Comparison of ENCODE assay signal across 21 cellular contexts in genomic region chr16:88523381-88524159, GRCh38. TPM values are rescaled to one million over a fixed set of nuclear protein-coding genes. Genes with fewer than 3 reads are reported as not detected.
A peak's percentile ranks its signal among the peaks of the same experiment; 100 is the strongest.
DNase-seq lines count a peak whose midpoint lies in the region; ATAC-seq, FAIRE-seq and TF ChIP-seq lines count a peak whose summit lies in the region.
"Had no signal": no experiment of that assay in that cellular context is flagged by ENCODE, and none has a peak within 500 bp of the region (broad histone marks: within the 10 kb centered on the region; RNA-seq: fewer than 3 reads in every experiment).

No MANE protein-coding gene starts in this region.

- H3K4me1 ChIP-seq in K562 (replicated peaks in 1 of 2; ENCODE audit: control insufficient read depth in 2 of 2, insufficient read depth in 2 of 2, low read length in 2 of 2) (peaks cover 35 to 70% of the 10 kb centered on the region in 2 experiments), HepG2 (ENCODE audit: insufficient read depth, low read length) (peaks cover 19% of the 10 kb centered on the region; the same call in 1 of the 2 replicates), sigmoid colon (peaks cover 0 to 24% (median 13%) of the 10 kb centered on the region in 4 donors)

- H4K20me1 ChIP-seq in K562 (replicated peaks; ENCODE audit: control insufficient read depth, insufficient read depth, low read length) (peaks cover 12% of the 10 kb centered on the region), HepG2 (ENCODE audit: insufficient read depth, low read length) (no peaks in the 10 kb centered on the region)

- BruUV-seq in K562 (replicated peaks; lab: Mats Ljungman, UMichigan): no TSS peak
- no TSS peak for BruUV-seq in HepG2 (replicated peaks; lab: Mats Ljungman, UMichigan)

- no peak for FAIRE-seq in K562 (lab: Jason Lieb, UNC)
- no peak for FAIRE-seq in HepG2 (lab: Jason Lieb, UNC)
- FAIRE-seq: A549 had no signal

- H3K27me3 Mint-ChIP-seq in stimulated activated naive CD8-positive, alpha-beta T cell treated with anti-CD3 and anti-CD28 coated beads, Interleukin-15, amount 100 ng/mL, for 72 hours: no peaks in the 10 kb centered on the region
- H3K27me3 Mint-ChIP-seq: CD8-positive, alpha-beta memory T cell had no signal

- CTCF ChIA-PET in K562 (lab: Yijun Ruan, JAX; ENCODE audit: low intra/inter-chr PET ratio): interaction anchor here (0.6 to 6.2 kb wide), 2 partner anchors 80 to 136 kb away, joined by 3 to 108 read pairs; no protein-coding TSS in a partner anchor
- CTCF ChIA-PET in HepG2 (lab: Yijun Ruan, JAX; ENCODE audit: low intra/inter-chr PET ratio, low total read pairs): no interaction called here

- H3K27ac ChIP-seq in K562 (ENCODE audit: extremely low read depth, low read depth, low read length): no peak overlapping the region
- no peak overlapping the region for H3K27ac ChIP-seq in HepG2 (ENCODE audit: extremely low read length, insufficient read depth, low read length)
- no peak overlapping the region for H3K27ac ChIP-seq in sigmoid colon
- H3K27ac ChIP-seq: A549, SJCRH30 had no signal

- H3K4me3 Mint-ChIP-seq in stimulated activated naive CD8-positive, alpha-beta T cell treated with anti-CD3 and anti-CD28 coated beads, Interleukin-15, amount 100 ng/mL, for 72 hours: no peak overlapping the region
- H3K4me3 Mint-ChIP-seq: CD8-positive, alpha-beta memory T cell had no signal

- TF ChIP-seq EP300 in K562 (IDR thresholded peaks at IDR 0.05; ENCODE audit: low read length) (no peak), HepG2 (IDR thresholded peaks at IDR 0.05; ENCODE audit: low read depth in 2 of 2, low read length in 2 of 2) (no peak), HepG2 (CRISPR knock-in tag; IDR thresholded peaks at IDR 0.05; ENCODE audit: borderline replicate concordance) (no peak), sigmoid colon (IDR thresholded peaks at IDR 0.05) (no peak)

- H3K9ac ChIP-seq in K562 (ENCODE audit: insufficient read depth in 1 of 2, low read depth in 2 of 2, low read length in 2 of 2) (peak overlapping the region in 1 of 2 experiments; percentile 31; a peak in 1 of 4 replicates), HepG2 (ENCODE audit: insufficient read depth, low read depth, low read length) (no peak overlapping the region)

- no peak for TF ChIP-seq RAD21 in K562 (CRISPR knock-in tag; conservative IDR thresholded peaks at IDR 0.05 in 1 of 2, IDR thresholded peaks at IDR 0.05 in 1 of 2)
- TF ChIP-seq RAD21 in HepG2 (CRISPR knock-in tag; IDR thresholded peaks at IDR 0.05): no peak

- H2AFZ ChIP-seq in K562 (ENCODE audit: low read depth, low read length) (no peak overlapping the region), HepG2 (ENCODE audit: low read length) (no peak overlapping the region)

- no peak overlapping the region for H3K27ac Mint-ChIP-seq in stimulated activated naive CD8-positive, alpha-beta T cell treated with anti-CD3 and anti-CD28 coated beads, Interleukin-15, amount 100 ng/mL, for 72 hours
- H3K27ac Mint-ChIP-seq: CD14-positive monocyte had no signal

- intact Hi-C loops in K562 (cut with micrococcal nuclease) (no loop called here), HepG2 (cut with micrococcal nuclease; ENCODE audit: unreplicated experiment) (no loop called here), sigmoid colon (cut with DNase I) (no loop called here)

- no peak for DNase-seq in stimulated activated naive CD8-positive, alpha-beta T cell treated with anti-CD3 and anti-CD28 coated beads, Interleukin-15, amount 100 ng/mL, for 72 hours
- no peak for DNase-seq in stimulated activated naive CD8-positive, alpha-beta T cell treated with anti-CD3 and anti-CD28 coated beads, Interleukin-15, Interleukin-2, amounts not matched to agents 100 U/mL and 50 U/mL, for 24 hours
- peak in 3 of 4 experiments; percentile 51 to 64 (median 60) for DNase-seq in K562 (ENCODE audit: extremely low read depth in 1 of 4, low spot score in 3 of 4)
- DNase-seq in HepG2 (ENCODE audit: low spot score): no peak
- DNase-seq in AG20443 (ENCODE audit: low spot score): no peak
- DNase-seq in sigmoid colon: no peak
- DNase-seq: CD8-positive, alpha-beta memory T cell; DMS153; DND-41; Karpas-422; NCI-H1092 treated with DMSO at 0.1 percent for 48 hours; NCI-H1436; NCI-H187 treated with DMSO at 0.1 percent for 48 hours; NCI-H774; PC-3; SJCRH30 had no signal

- H3K4me3 ChIP-seq in K562: no peak overlapping the region
- no peak overlapping the region for H3K4me3 ChIP-seq in HepG2 (replicated peaks in 1 of 3; ENCODE audit: insufficient read depth in 1 of 3, low read depth in 2 of 3, low read length in 3 of 3)
- H3K4me3 ChIP-seq in sigmoid colon: no peak overlapping the region
- H3K4me3 ChIP-seq: A549, SJCRH30 had no signal

- WGBS in K562 (ENCODE audit: insufficient coverage, low coverage, missing lambda C conversion rate): 46% methylated on average over 24 of the region's 45 CpGs
- WGBS in HepG2 (ENCODE audit: low lambda C conversion rate): 95% methylated on average over 38 of the region's 45 CpGs
- 66 to 78% methylated on average over 45 of the region's 45 CpGs for WGBS in sigmoid colon, 2 donors

- ATAC-seq in stimulated activated naive CD8-positive, alpha-beta T cell treated with anti-CD3 and anti-CD28 coated beads, Interleukin-15, amount 100 ng/mL, for 72 hours: peak; percentile 17
- ATAC-seq in stimulated activated naive CD8-positive, alpha-beta T cell treated with anti-CD3 and anti-CD28 coated beads, Interleukin-15, Interleukin-2, amounts not matched to agents 100 U/mL and 50 U/mL, for 24 hours: no peak
- no peak for ATAC-seq in K562
- no peak for ATAC-seq in HepG2
- no peak for ATAC-seq in GM21367 (IDR thresholded peaks at IDR 0.05; ENCODE audit: unreplicated experiment)
- ATAC-seq: A549, HCT116, PC-3, SK-N-SH treated with all-trans-retinoic acid at 6 μM for 48 hours had no signal

- POLR2A ChIA-PET in K562 (lab: Yijun Ruan, JAX) (interaction anchor here (0.6 kb wide), 1 partner anchor 28 kb away, joined by 4 read pairs; no protein-coding TSS in a partner anchor), HepG2 (lab: Yijun Ruan, JAX) (interaction anchor here (1.0 kb wide), 1 partner anchor 19 kb away, joined by 3 read pairs; no protein-coding TSS in a partner anchor)

- TF ChIP-seq CTCF in K562 (IDR thresholded peaks at IDR 0.05 in 2 of 3, conservative IDR thresholded peaks at IDR 0.05 in 1 of 3; ENCODE audit: insufficient read depth in 2 of 3, low read depth in 1 of 3, low read length in 3 of 3) (no peak), HepG2 (CRISPR knock-in tag; IDR thresholded peaks at IDR 0.05) (no peak), sigmoid colon (IDR thresholded peaks at IDR 0.05) (no peak)

- TF ChIP-seq POLR2A in K562 (conservative IDR thresholded peaks at IDR 0.05): no peak
- TF ChIP-seq POLR2A in HepG2 (IDR thresholded peaks at IDR 0.05; ENCODE audit: insufficient read depth in 1 of 2, low read depth in 2 of 2, low read length in 2 of 2): no peak
- TF ChIP-seq POLR2A in sigmoid colon (IDR thresholded peaks at IDR 0.05): no peak

- H3K9me3 Mint-ChIP-seq in stimulated activated naive CD8-positive, alpha-beta T cell treated with anti-CD3 and anti-CD28 coated beads, Interleukin-15, amount 100 ng/mL, for 72 hours: peaks cover 15 to 19% of the 10 kb centered on the region in 2 donors

- H3K79me2 ChIP-seq in K562 (ENCODE audit: control insufficient read depth, insufficient read depth, low read length) (peaks cover 5% of the 10 kb centered on the region; the same call in 1 of the 3 replicates), HepG2 (ENCODE audit: insufficient read depth, low read length) (peaks cover 2% of the 10 kb centered on the region)

- H3K27me3 ChIP-seq in K562 (ENCODE audit: control insufficient read depth in 2 of 2, insufficient read depth in 2 of 2, low read length in 2 of 2): no peaks in the 10 kb centered on the region
- H3K27me3 ChIP-seq in HepG2 (ENCODE audit: control insufficient read depth in 1 of 2, insufficient read depth in 2 of 2, low read length in 2 of 2): no peaks in the 10 kb centered on the region
- peaks cover 8 to 68% (median 56%) of the 10 kb centered on the region in 3 donors for H3K27me3 ChIP-seq in sigmoid colon
- H3K27me3 ChIP-seq: SJCRH30 had no signal

- in situ Hi-C loops in K562 (cut with MboI) (loop anchor here (10.0 kb wide), 1 partner anchor 79 kb away; no protein-coding TSS in a partner anchor), HepG2 (cut with HindIII; ENCODE audit: extremely low pct_ligation_motif_present, low pct_unique_long_range_greater_than_20kb) (no loop called here)

- H3K36me3 ChIP-seq in K562 (ENCODE audit: control insufficient read depth, insufficient read depth, low read length) (peaks cover 41% of the 10 kb centered on the region; the same call in 2 of the 3 replicates), HepG2 (replicated peaks in 1 of 2; ENCODE audit: control insufficient read depth in 1 of 2, insufficient read depth in 2 of 2, low read length in 2 of 2) (peaks cover 16 to 18% of the 10 kb centered on the region in 2 experiments; a peak in 4 of 5 replicates), sigmoid colon (no peaks in the 10 kb centered on the region)
- H3K36me3 ChIP-seq: SJCRH30 had no signal

- H3K4me2 ChIP-seq in K562 (ENCODE audit: insufficient read depth, low read length) (no peak overlapping the region), HepG2 (ENCODE audit: low read depth, low read length) (no peak overlapping the region)
- H3K4me2 ChIP-seq: A549 had no signal

- H3K9me3 ChIP-seq in K562 (replicated peaks; ENCODE audit: control insufficient read depth, insufficient read depth, low read depth, low read length): no peaks in the 10 kb centered on the region
- 0 out of 2 replicates have a peak, but pooled peaks cover under 1% of the 10 kb centered on the region for H3K9me3 ChIP-seq in HepG2 (ENCODE audit: low read length)
- H3K9me3 ChIP-seq in sigmoid colon: no peaks in the 10 kb centered on the region
- H3K9me3 ChIP-seq: A549, SJCRH30 had no signal

- H3K9me1 ChIP-seq in K562 (ENCODE audit: control insufficient read depth, insufficient read depth, low read length): peaks cover 3% of the 10 kb centered on the region

- H3K4me1 Mint-ChIP-seq in stimulated activated naive CD8-positive, alpha-beta T cell treated with anti-CD3 and anti-CD28 coated beads, Interleukin-15, amount 100 ng/mL, for 72 hours: peaks cover 18% of the 10 kb centered on the region
- H3K4me1 Mint-ChIP-seq: CD14-positive monocyte had no signal

RNA-seq across cellular contexts. Expression of gene ZC3H18, which starts 46.6 kb away (rescaled TPM):
- 74.4 and 112 TPM in 2 replicates for total RNA-seq in K562 (2011; cell fraction: chromatin; rRNA removed; ENCODE audit: low replicate concordance)
- 51.3 and 61.4 TPM in 2 replicates for total RNA-seq in K562 (2011; cell fraction: nucleolus; rRNA removed)
- total RNA-seq in K562 (2011; cell fraction: nucleoplasm; rRNA removed): 61.1 and 63.4 TPM in 2 replicates
- 26.9 and 35.1 TPM in 2 replicates for total RNA-seq in K562 (2014; rRNA removed)
- total RNA-seq in K562 (2014; rRNA removed; fragmentation: Illumina TruSeq; extraction: Trizol): 16.0 and 16.3 TPM in 2 replicates
- total RNA-seq in K562 (2015; rRNA removed; fragmentation: Illumina TruSeq; extraction: Trizol): 31.1 and 33.9 TPM in 2 replicates
- total RNA-seq in K562 (2021): 81.3 and 88.7 TPM in 2 replicates
- 12.5 and 15.8 TPM in 2 replicates for polyA plus RNA-seq in K562 (2011; rRNA removed)
- polyA plus RNA-seq in K562 (2011; cell fraction: cytosol; rRNA removed): 10.1 and 15.8 TPM in 2 replicates
- polyA plus RNA-seq in K562 (2011; cell fraction: nucleus; rRNA removed): 43.3 and 65.6 TPM in 2 replicates
- polyA plus RNA-seq in K562 (2012): 57.6 and 59.2 TPM in 2 replicates
- 60.7 and 65.3 TPM in 2 replicates for polyA plus RNA-seq in K562 (2014; fragmentation: Illumina TruSeq; extraction: Trizol)
- polyA plus RNA-seq in K562 (2014; fragmentation: Nextera tagmentation; extraction: Ambion mirVana): 1 to 10 TPM; 1.7 to 2.0 TPM
- polyA plus RNA-seq in K562 (2014; rRNA removed): 37.1 and 49.2 TPM in 2 replicates
- polyA minus RNA-seq in K562 (2011; rRNA and poly(A)+ RNA removed): 7.9 and 9.1 TPM in 2 replicates
- 23.7 and 30.6 TPM in 2 replicates for polyA minus RNA-seq in K562 (2011; cell fraction: cytosol; rRNA and poly(A)+ RNA removed)
- polyA minus RNA-seq in K562 (2011; cell fraction: nucleus; rRNA and poly(A)+ RNA removed): 17.5 and 19.1 TPM in 2 replicates
- 19.7 and 27.4 TPM in 2 replicates for total RNA-seq in HepG2 (2016; rRNA removed; fragmentation: Illumina TruSeq; extraction: Trizol)
- 19.4 and 24.7 TPM in 2 replicates for total RNA-seq in HepG2 (2016; cell fraction: cytosol; rRNA removed; fragmentation: Illumina TruSeq; extraction: Trizol; ENCODE audit: low read depth)
- 14.3 and 27.1 TPM in 2 replicates for total RNA-seq in HepG2 (2016; cell fraction: insoluble cytoplasmic fraction; rRNA removed; fragmentation: Illumina TruSeq; extraction: Trizol)
- total RNA-seq in HepG2 (2016; cell fraction: membrane; rRNA removed; fragmentation: Illumina TruSeq; extraction: Trizol): 13.2 and 13.7 TPM in 2 replicates
- total RNA-seq in HepG2 (2016; cell fraction: nucleus; rRNA removed; fragmentation: Illumina TruSeq; extraction: Trizol): 23.0 and 25.0 TPM in 2 replicates
- polyA plus RNA-seq in HepG2 (2011; rRNA removed): 11.2 and 12.7 TPM in 2 replicates
- 5.1 and 6.6 TPM in 2 replicates for polyA plus RNA-seq in HepG2 (2011; cell fraction: cytosol; rRNA removed)
- 52.8 and 62.1 TPM in 2 replicates for polyA plus RNA-seq in HepG2 (2011; cell fraction: nucleus; rRNA removed)
- polyA plus RNA-seq in HepG2 (2012): 25.6 and 26.4 TPM in 2 replicates
- polyA plus RNA-seq in HepG2 (2016; cell fraction: cytosol; fragmentation: Illumina TruSeq; extraction: Trizol; ENCODE audit: low read depth): 2.5 and 2.8 TPM in 2 replicates
- polyA plus RNA-seq in HepG2 (2016; cell fraction: insoluble cytoplasmic fraction; fragmentation: Illumina TruSeq; extraction: Trizol; ENCODE audit: low read depth): 25.5 and 39.1 TPM in 2 replicates
- 6.0 and 7.1 TPM in 2 replicates for polyA plus RNA-seq in HepG2 (2016; cell fraction: membrane; fragmentation: Illumina TruSeq; extraction: Trizol; ENCODE audit: low read depth)
- 81.5 and 103 TPM in 2 replicates for polyA plus RNA-seq in HepG2 (2016; cell fraction: nucleus; fragmentation: Illumina TruSeq; extraction: Trizol; ENCODE audit: insufficient read depth, low read depth)
- polyA minus RNA-seq in HepG2 (2011; rRNA and poly(A)+ RNA removed; ENCODE audit: low replicate concordance): 8.7 and 11.6 TPM in 2 replicates
- polyA minus RNA-seq in HepG2 (2011; cell fraction: cytosol; rRNA and poly(A)+ RNA removed): 9.7 and 11.0 TPM in 2 replicates
- 21.3 and 25.5 TPM in 2 replicates for polyA minus RNA-seq in HepG2 (2011; cell fraction: nucleus; rRNA and poly(A)+ RNA removed)
- 10 to 100 TPM; 15.5 to 22.1 (median 16.6) TPM for total RNA-seq in sigmoid colon
- 10 to 100 TPM in 2 of 3 donors, 1 to 10 TPM in 1; 9.6 to 37.7 (median 13.6) TPM for polyA plus RNA-seq in sigmoid colon

Comparison
In these comparisons a context has a peak if more than half of its experiments do, and no peak if none do; other contexts are left out.
1. DNase-seq: peak in K562 (3 of 4); none in stimulated activated naive CD8-positive, alpha-beta T cell treated with anti-CD3 and anti-CD28 coated beads, Interleukin-15, amount 100 ng/mL, for 72 hours (0 of 2), stimulated activated naive CD8-positive, alpha-beta T cell treated with anti-CD3 and anti-CD28 coated beads, Interleukin-15, Interleukin-2, amounts not matched to agents 100 U/mL and 50 U/mL, for 24 hours (single experiment), HepG2 (single experiment), AG20443 (single experiment) and sigmoid colon (single experiment).